In the genomic region with DNA sequence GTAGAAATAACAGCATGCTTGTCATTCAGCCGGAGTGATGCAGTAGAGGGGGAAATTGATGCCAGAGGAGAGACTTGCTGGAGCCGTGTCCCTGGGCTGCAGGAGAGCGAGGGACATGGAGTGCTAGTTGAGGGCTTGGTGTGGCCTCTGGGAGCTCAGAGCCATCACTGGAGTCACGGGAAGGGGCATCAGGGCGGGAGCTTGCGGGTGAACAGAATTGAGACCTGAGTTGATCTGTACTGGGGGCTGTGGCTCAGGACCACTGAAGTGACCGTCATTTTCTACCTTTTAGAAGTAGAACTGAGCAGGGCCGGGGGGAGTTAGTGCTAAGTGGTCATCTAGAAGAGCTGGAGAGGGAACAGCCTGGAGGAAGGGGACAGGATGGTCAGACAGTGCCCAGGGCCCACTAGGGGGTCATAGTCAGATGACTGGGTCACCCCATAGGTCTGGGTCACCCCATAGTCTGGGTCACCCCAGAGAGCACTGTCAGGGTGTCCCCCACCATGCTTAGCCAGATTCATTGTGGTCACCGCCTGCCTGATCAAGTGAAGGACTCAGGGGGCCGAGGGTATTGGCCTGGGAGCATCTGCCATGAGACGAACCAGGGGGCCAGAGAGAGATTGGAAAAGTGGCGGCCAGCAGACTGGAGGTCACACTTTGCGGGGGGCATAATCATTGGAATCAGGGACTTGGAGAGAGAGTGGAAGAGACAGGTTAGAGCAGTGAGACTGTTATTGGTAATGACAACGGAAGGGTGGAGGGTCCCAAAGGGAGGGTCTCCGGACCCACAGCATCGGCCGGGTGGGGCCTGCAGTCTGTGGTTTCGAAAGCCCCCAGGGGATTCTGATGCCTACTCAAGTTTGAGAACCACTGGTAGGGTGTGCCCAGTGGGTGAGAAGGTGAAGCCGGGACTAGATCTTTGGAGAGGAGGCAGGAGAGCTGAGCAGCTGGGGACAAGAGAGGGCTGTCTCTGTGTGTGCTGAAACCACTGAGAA, we compare ENCODE assay signal across 1 cellular context.
TF ChIP-seq lines count a peak whose summit lies in the region.

No MANE protein-coding gene starts in this region.

TF ChIP-seq in HepG2, 621 proteins besides CTCF, POLR2A, EP300 and RAD21:
- TF ChIP-seq ARNT (IDR thresholded peaks at IDR 0.05) = no peak
- TF ChIP-seq HOXA3 (CRISPR knock-in tag; IDR thresholded peaks at IDR 0.05) = no peak
- TF ChIP-seq, protein P1, sequence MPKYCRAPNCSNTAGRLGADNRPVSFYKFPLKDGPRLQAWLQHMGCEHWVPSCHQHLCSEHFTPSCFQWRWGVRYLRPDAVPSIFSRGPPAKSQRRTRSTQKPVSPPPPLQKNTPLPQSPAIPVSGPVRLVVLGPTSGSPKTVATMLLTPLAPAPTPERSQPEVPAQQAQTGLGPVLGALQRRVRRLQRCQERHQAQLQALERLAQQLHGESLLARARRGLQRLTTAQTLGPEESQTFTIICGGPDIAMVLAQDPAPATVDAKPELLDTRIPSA (CRISPR knock-in tag; IDR thresholded peaks at IDR 0.05; ENCODE audit: borderline replicate concordance) = no peak
- no peak for TF ChIP-seq ZKSCAN5 (CRISPR knock-in tag; IDR thresholded peaks at IDR 0.05)
- no peak for TF ChIP-seq SRY (CRISPR knock-in tag; IDR thresholded peaks at IDR 0.05)
- TF ChIP-seq MYNN (CRISPR knock-in tag; IDR thresholded peaks at IDR 0.05; ENCODE audit: low read depth) = no peak
- no peak for TF ChIP-seq SPEN (CRISPR knock-in tag; IDR thresholded peaks at IDR 0.05; ENCODE audit: low read depth)
- TF ChIP-seq, protein P2, sequence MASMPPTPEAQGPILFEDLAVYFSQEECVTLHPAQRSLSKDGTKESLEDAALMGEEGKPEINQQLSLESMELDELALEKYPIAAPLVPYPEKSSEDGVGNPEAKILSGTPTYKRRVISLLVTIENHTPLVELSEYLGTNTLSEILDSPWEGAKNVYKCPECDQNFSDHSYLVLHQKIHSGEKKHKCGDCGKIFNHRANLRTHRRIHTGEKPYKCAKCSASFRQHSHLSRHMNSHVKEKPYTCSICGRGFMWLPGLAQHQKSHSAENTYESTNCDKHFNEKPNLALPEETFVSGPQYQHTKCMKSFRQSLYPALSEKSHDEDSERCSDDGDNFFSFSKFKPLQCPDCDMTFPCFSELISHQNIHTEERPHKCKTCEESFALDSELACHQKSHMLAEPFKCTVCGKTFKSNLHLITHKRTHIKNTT (CRISPR knock-in tag; IDR thresholded peaks at IDR 0.05) = no peak
- TF ChIP-seq, protein P3, sequence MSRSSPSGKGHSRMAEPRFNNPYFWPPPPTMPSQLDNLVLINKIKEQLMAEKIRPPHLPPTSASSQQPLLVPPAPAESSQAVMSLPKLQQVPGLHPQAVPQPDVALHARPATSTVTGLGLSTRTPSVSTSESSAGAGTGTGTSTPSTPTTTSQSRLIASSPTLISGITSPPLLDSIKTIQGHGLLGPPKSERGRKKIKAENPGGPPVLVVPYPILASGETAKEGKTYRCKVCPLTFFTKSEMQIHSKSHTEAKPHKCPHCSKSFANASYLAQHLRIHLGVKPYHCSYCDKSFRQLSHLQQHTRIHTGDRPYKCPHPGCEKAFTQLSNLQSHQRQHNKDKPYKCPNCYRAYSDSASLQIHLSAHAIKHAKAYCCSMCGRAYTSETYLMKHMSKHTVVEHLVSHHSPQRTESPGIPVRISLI (CRISPR knock-in tag; IDR thresholded peaks at IDR 0.05; ENCODE audit: borderline replicate concordance) = no peak
- TF ChIP-seq RFX1 (IDR thresholded peaks at IDR 0.05) = no peak
- no peak for TF ChIP-seq XRCC5 (optimal IDR thresholded peaks at IDR 0.05; ENCODE audit: low read length)
- TF ChIP-seq SNAPC2 (CRISPR knock-in tag; IDR thresholded peaks at IDR 0.05) = no peak
- TF ChIP-seq, protein P4, sequence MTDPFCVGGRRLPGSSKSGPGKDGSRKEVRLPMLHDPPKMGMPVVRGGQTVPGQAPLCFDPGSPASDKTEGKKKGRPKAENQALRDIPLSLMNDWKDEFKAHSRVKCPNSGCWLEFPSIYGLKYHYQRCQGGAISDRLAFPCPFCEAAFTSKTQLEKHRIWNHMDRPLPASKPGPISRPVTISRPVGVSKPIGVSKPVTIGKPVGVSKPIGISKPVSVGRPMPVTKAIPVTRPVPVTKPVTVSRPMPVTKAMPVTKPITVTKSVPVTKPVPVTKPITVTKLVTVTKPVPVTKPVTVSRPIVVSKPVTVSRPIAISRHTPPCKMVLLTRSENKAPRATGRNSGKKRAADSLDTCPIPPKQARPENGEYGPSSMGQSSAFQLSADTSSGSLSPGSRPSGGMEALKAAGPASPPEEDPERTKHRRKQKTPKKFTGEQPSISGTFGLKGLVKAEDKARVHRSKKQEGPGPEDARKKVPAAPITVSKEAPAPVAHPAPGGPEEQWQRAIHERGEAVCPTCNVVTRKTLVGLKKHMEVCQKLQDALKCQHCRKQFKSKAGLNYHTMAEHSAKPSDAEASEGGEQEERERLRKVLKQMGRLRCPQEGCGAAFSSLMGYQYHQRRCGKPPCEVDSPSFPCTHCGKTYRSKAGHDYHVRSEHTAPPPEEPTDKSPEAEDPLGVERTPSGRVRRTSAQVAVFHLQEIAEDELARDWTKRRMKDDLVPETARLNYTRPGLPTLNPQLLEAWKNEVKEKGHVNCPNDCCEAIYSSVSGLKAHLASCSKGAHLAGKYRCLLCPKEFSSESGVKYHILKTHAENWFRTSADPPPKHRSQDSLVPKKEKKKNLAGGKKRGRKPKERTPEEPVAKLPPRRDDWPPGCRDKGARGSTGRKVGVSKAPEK (CRISPR knock-in tag; IDR thresholded peaks at IDR 0.05; ENCODE audit: borderline replicate concordance) = no peak
- TF ChIP-seq HMG20B (CRISPR knock-in tag; conservative IDR thresholded peaks at IDR 0.05) = no peak
- TF ChIP-seq, protein P5, sequence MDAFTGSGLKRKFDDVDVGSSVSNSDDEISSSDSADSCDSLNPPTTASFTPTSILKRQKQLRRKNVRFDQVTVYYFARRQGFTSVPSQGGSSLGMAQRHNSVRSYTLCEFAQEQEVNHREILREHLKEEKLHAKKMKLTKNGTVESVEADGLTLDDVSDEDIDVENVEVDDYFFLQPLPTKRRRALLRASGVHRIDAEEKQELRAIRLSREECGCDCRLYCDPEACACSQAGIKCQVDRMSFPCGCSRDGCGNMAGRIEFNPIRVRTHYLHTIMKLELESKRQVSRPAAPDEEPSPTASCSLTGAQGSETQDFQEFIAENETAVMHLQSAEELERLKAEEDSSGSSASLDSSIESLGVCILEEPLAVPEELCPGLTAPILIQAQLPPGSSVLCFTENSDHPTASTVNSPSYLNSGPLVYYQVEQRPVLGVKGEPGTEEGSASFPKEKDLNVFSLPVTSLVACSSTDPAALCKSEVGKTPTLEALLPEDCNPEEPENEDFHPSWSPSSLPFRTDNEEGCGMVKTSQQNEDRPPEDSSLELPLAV (CRISPR knock-in tag; conservative IDR thresholded peaks at IDR 0.05; ENCODE audit: low read depth) = no peak
- TF ChIP-seq MYC (CRISPR knock-in tag; IDR thresholded peaks at IDR 0.05; ENCODE audit: borderline replicate concordance) = no peak
